Comparison of ENCODE assay signal across 1 cellular context in genomic region chr16:19382887-19383816, GRCh38.
A peak's percentile ranks its signal among the peaks of the same experiment; 100 is the strongest.
TF ChIP-seq lines count a peak whose summit lies in the region.

No MANE protein-coding gene starts in this region.

TF ChIP-seq in HEK293, 187 proteins besides CTCF, POLR2A, EP300 and RAD21 (continued from another document):
- TF ChIP-seq PATZ1 (tag by site-specific recombination; IDR thresholded peaks at IDR 0.05), result 0 out of 2 replicates have a peak, but pooled peaks have one; percentile 39
- TF ChIP-seq ZNF202 (tag by site-specific recombination; IDR thresholded peaks at IDR 0.05; ENCODE audit: borderline replicate concordance), result no peak
- no peak for TF ChIP-seq ZBTB10 (tag by site-specific recombination; IDR thresholded peaks at IDR 0.05)
- peak; percentile 75 for TF ChIP-seq ZBTB17 (tag by site-specific recombination; IDR thresholded peaks at IDR 0.05)
- TF ChIP-seq ZNF621 (tag by site-specific recombination; IDR thresholded peaks at IDR 0.05), result no peak
- TF ChIP-seq TSHZ1 (tag by site-specific recombination; IDR thresholded peaks at IDR 0.05; ENCODE audit: borderline replicate concordance), result no peak
- TF ChIP-seq FEZF1 (tag by site-specific recombination; IDR thresholded peaks at IDR 0.05), result peak; percentile 51
- peak; percentile 23; the same call in 1 of the 2 replicates for TF ChIP-seq ZNF341 (tag by site-specific recombination; IDR thresholded peaks at IDR 0.05; ENCODE audit: low read depth)
- no peak for TF ChIP-seq ZNF600 (tag by site-specific recombination; IDR thresholded peaks at IDR 0.05)
